In the genomic region with DNA sequence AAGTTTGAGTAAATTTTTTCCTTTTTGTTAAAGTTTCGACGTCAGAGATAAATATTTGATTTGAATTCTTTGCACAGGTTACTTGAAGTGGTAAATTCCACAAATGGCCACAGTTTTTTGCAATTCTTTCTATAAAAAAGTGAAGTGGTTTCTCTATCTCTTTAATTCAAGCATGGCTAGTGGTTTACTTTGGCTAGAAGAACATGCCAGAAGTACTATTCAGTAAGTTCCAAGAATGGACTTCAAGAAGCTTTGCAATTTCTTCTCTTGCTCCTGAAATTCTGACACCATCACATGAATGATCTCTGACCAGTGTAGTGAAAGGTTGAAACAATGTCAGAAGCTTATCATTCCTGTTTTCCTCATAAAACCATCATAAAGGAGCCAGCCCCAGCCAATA, we compare ENCODE assay signal across 9 cellular contexts.
"Had no signal": no experiment of that assay in that cellular context is flagged by ENCODE, and none has a peak within 500 bp of the region (broad histone marks: within the 10 kb centered on the region; RNA-seq: fewer than 3 reads in every experiment).

No MANE protein-coding gene starts in this region.

- H3K27me3 Mint-ChIP-seq: IgD-negative memory B cell had no signal

- ATAC-seq: HCT116, HepG2 had no signal

- DNase-seq: GM23248, GOT3, H7, HFFc6 had no signal

- H3K9ac ChIP-seq: GM23248 had no signal

- H3K36me3 Mint-ChIP-seq: IgD-negative memory B cell had no signal

- H2AFZ ChIP-seq: GM23248 had no signal

- H3K4me1 Mint-ChIP-seq: IgD-negative memory B cell had no signal

- H3K4me1 ChIP-seq: HAP-1 had no signal

- H3K27ac ChIP-seq: GM23248, HL-60 had no signal

- H3K9me3 Mint-ChIP-seq: HFFc6, IgD-negative memory B cell had no signal

- H3K9me3 ChIP-seq: HAP-1 had no signal

- H3K4me3 Mint-ChIP-seq: HFFc6, IgD-negative memory B cell had no signal

- H3K4me3 ChIP-seq: GM23248, HAP-1 had no signal

- H3K36me3 ChIP-seq: HAP-1 had no signal

- H3K27ac Mint-ChIP-seq: HFFc6, IgD-negative memory B cell had no signal
